ENCODE assay signal across 8 cellular contexts in genomic region chr7:70665997-70666396, GRCh38.
"Had no signal": no experiment of that assay in that cellular context is flagged by ENCODE, and none has a peak within 500 bp of the region (broad histone marks: within the 10 kb centered on the region; RNA-seq: fewer than 3 reads in every experiment).

No MANE protein-coding gene starts in this region.

- ATAC-seq: GM23338, HCT116, HepG2 had no signal

- H3K4me2 ChIP-seq: GM23338 had no signal

- H3K36me3 ChIP-seq: HAP-1 had no signal

- DNase-seq: H7, KG1 had no signal

- H3K4me3 Mint-ChIP-seq: GM23338, IgD-negative memory B cell had no signal

- H2AFZ ChIP-seq: GM23338 had no signal

- H3K27me3 Mint-ChIP-seq: IgD-negative memory B cell had no signal

- H3K4me1 ChIP-seq: HAP-1 had no signal

- H3K36me3 Mint-ChIP-seq: IgD-negative memory B cell had no signal

- H3K27ac ChIP-seq: HL-60 had no signal

- H3K4me3 ChIP-seq: GM23338, HAP-1 had no signal

- H3K9me3 Mint-ChIP-seq: GM23338, IgD-negative memory B cell had no signal

- H3K27ac Mint-ChIP-seq: GM23338, IgD-negative memory B cell had no signal

- H3K9me3 ChIP-seq: HAP-1 had no signal

- FAIRE-seq: HepG2 had no signal
